12 cellular contexts compared by ENCODE assay signal in genomic region chr2:40844353-40845277, GRCh38.
DNase-seq lines count a peak whose midpoint lies in the region; ATAC-seq and TF ChIP-seq lines count a peak whose summit lies in the region.
"Had no signal": no experiment of that assay in that cellular context is flagged by ENCODE, and none has a peak within 500 bp of the region (broad histone marks: within the 10 kb centered on the region; RNA-seq: fewer than 3 reads in every experiment).

No MANE protein-coding gene starts in this region.

- H3K27me3 Mint-ChIP-seq in Caco-2 (ENCODE audit: insufficient read depth, unreplicated experiment): peaks cover 5% of the 10 kb centered on the region
- no peaks in the 10 kb centered on the region for H3K27me3 Mint-ChIP-seq in activated T-cell treated with anti-CD3 and anti-CD28 coated beads, Interleukin-2, amount 50 U/mL, for 4 hours (ENCODE audit: low read depth)

- no peaks in the 10 kb centered on the region for H3K4me1 Mint-ChIP-seq in Caco-2 (ENCODE audit: low read depth, unreplicated experiment)
- no peaks in the 10 kb centered on the region for H3K4me1 Mint-ChIP-seq in activated T-cell treated with anti-CD3 and anti-CD28 coated beads, Interleukin-2, amount 50 U/mL, for 4 hours (ENCODE audit: low read depth)

- H3K27me3 ChIP-seq in Caco-2 (replicated peaks; ENCODE audit: control insufficient read depth, insufficient read depth, low read length) (no peaks in the 10 kb centered on the region), HAP-1 (ENCODE audit: low read depth) (no peaks in the 10 kb centered on the region), PC-9 (ENCODE audit: insufficient read depth, low read depth) (no peaks in the 10 kb centered on the region), hepatocyte (no peaks in the 10 kb centered on the region), thyroid gland (no peaks in the 10 kb centered on the region)
- H3K27me3 ChIP-seq: esophagus squamous epithelium had no signal

- DNase-seq in Caco-2 (peak; percentile 41 to 52), HAP-1 (ENCODE audit: low spot score in 2 of 2) (peak; percentile 26 to 47), PC-9 (peak; percentile 28 to 61), hepatocyte (ENCODE audit: low spot score) (peak; percentile 45), foreskin fibroblast (no peak), thyroid gland (no peak)
- no peak for DNase-seq in activated T-cell treated with anti-CD3 and anti-CD28 coated beads, Interleukin-2, amount 50 U/mL, for 4 hours
- DNase-seq: esophagus squamous epithelium, GF-D8, IMR-90 had no signal

- intact Hi-C loops in Caco-2 (cut with micrococcal nuclease; ENCODE audit: unreplicated experiment) (loop anchor here (1.0 kb wide), 3 partner anchors 439 to 854 kb away; no protein-coding TSS in a partner anchor), PC-9 (cut with micrococcal nuclease; ENCODE audit: unreplicated experiment) (no loop called here), thyroid gland (cut with DNase I) (no loop called here)

- CTCF ChIA-PET in Caco-2 (lab: Charles Lee) (interaction anchor here (1.0 kb wide), 2 partner anchors 555 to 854 kb away, joined by 3 to 5 read pairs; no protein-coding TSS in a partner anchor), PC-9 (lab: Charles Lee) (no interaction called here)

- H3K4me3 Mint-ChIP-seq in Caco-2 (ENCODE audit: unreplicated experiment): peak overlapping the region; percentile 25
- H3K4me3 Mint-ChIP-seq in activated T-cell treated with anti-CD3 and anti-CD28 coated beads, Interleukin-2, amount 50 U/mL, for 4 hours: no peak overlapping the region
- H3K4me3 Mint-ChIP-seq: T-helper 1 cell treated with Interleukin-12 subunit alpha and Interleukin-12 subunit beta and Interleukin-4 antibody, amounts not matched to agents 30 μg/mL and 1 μg/mL, for 36 hours had no signal

- in situ Hi-C loops in HAP-1 (cut with MboI; ENCODE audit: low sequenced_read_pairs): no loop called here

- H3K27ac ChIP-seq in PC-9: no peak overlapping the region
- H3K27ac ChIP-seq in hepatocyte: no peak overlapping the region
- no peak overlapping the region for H3K27ac ChIP-seq in thyroid gland
- H3K27ac ChIP-seq: esophagus squamous epithelium had no signal

- POLR2A ChIA-PET in Caco-2 (lab: Charles Lee): no interaction called here
- POLR2A ChIA-PET in PC-9 (lab: Charles Lee; ENCODE audit: unreplicated experiment): interaction anchor here (0.6 kb wide), 1 partner anchor 9 kb away, joined by 10 read pairs; no protein-coding TSS in a partner anchor

- no peak overlapping the region for H3K27ac Mint-ChIP-seq in Caco-2 (ENCODE audit: unreplicated experiment)
- H3K27ac Mint-ChIP-seq: T-helper 1 cell treated with Interleukin-12 subunit alpha and Interleukin-12 subunit beta and Interleukin-4 antibody, amounts not matched to agents 30 μg/mL and 1 μg/mL, for 36 hours had no signal

- H3K4me1 ChIP-seq in Caco-2 (no peaks in the 10 kb centered on the region), HAP-1 (no peaks in the 10 kb centered on the region), PC-9 (replicated peaks; ENCODE audit: insufficient read depth) (no peaks in the 10 kb centered on the region), hepatocyte (ENCODE audit: insufficient read depth) (no peaks in the 10 kb centered on the region), thyroid gland (no peaks in the 10 kb centered on the region)
- H3K4me1 ChIP-seq: esophagus squamous epithelium had no signal

- H4K20me1 ChIP-seq in PC-9 (ENCODE audit: insufficient read depth) (no peaks in the 10 kb centered on the region; the same call in 1 of the 2 replicates), hepatocyte (ENCODE audit: insufficient read depth, poor library complexity, severe bottlenecking) (no peaks in the 10 kb centered on the region)

- H3K4me3 ChIP-seq in Caco-2 (ENCODE audit: low read depth, low read length) (no peak overlapping the region), HAP-1 (no peak overlapping the region), PC-9 (no peak overlapping the region), hepatocyte (no peak overlapping the region), foreskin fibroblast (ENCODE audit: low read depth in 1 of 2, low read length in 2 of 2) (no peak overlapping the region), thyroid gland (replicated peaks in 1 of 3) (no peak overlapping the region)
- H3K4me3 ChIP-seq: esophagus squamous epithelium had no signal

- H3K36me3 Mint-ChIP-seq in Caco-2 (ENCODE audit: insufficient read depth, unreplicated experiment): no peaks in the 10 kb centered on the region
- no peaks in the 10 kb centered on the region for H3K36me3 Mint-ChIP-seq in activated T-cell treated with anti-CD3 and anti-CD28 coated beads, Interleukin-2, amount 50 U/mL, for 4 hours (ENCODE audit: insufficient read depth)

- H2AFZ ChIP-seq in PC-9 (peak overlapping the region; percentile 45), hepatocyte (no peak overlapping the region)

- no peak for ATAC-seq in activated T-cell treated with anti-CD3 and anti-CD28 coated beads, Interleukin-2, amount 50 U/mL, for 4 hours
- ATAC-seq in GM18861 (IDR thresholded peaks at IDR 0.05; ENCODE audit: unreplicated experiment): no peak

- no peak for TF ChIP-seq POLR2A in thyroid gland (IDR thresholded peaks at IDR 0.05)

- no peaks in the 10 kb centered on the region for H3K9me3 Mint-ChIP-seq in Caco-2 (ENCODE audit: unreplicated experiment)
- no peaks in the 10 kb centered on the region for H3K9me3 Mint-ChIP-seq in activated T-cell treated with anti-CD3 and anti-CD28 coated beads, Interleukin-2, amount 50 U/mL, for 4 hours
- H3K9me3 Mint-ChIP-seq: T-helper 1 cell treated with Interleukin-12 subunit alpha and Interleukin-12 subunit beta and Interleukin-4 antibody, amounts not matched to agents 30 μg/mL and 1 μg/mL, for 36 hours had no signal

- BruUV-seq in Caco-2 (replicated peaks; lab: Mats Ljungman, UMichigan) (no TSS peak), PC-9 (replicated peaks; lab: Mats Ljungman, UMichigan) (no TSS peak)

- H3K4me2 ChIP-seq in PC-9 (peak overlapping the region; percentile 25; the same call in 1 of the 2 replicates), hepatocyte (no peak overlapping the region)

- WGBS in hepatocyte (ENCODE audit: low lambda C conversion rate, missing lambda C conversion rate): 77% methylated on average over 8 of the region's 8 CpGs
- 84% methylated on average over 8 of the region's 8 CpGs for WGBS in thyroid gland, 2 donors

- no peaks in the 10 kb centered on the region for H3F3A ChIP-seq in PC-9 (ENCODE audit: insufficient read depth, low read depth)

- H3K9me3 ChIP-seq in Caco-2 (no peaks in the 10 kb centered on the region), HAP-1 (no peaks in the 10 kb centered on the region), PC-9 (ENCODE audit: insufficient read depth, low read depth) (no peaks in the 10 kb centered on the region), hepatocyte (ENCODE audit: low read depth) (no peaks in the 10 kb centered on the region), thyroid gland (no peaks in the 10 kb centered on the region)
- H3K9me3 ChIP-seq: esophagus squamous epithelium had no signal

- no peaks in the 10 kb centered on the region for H3K79me2 ChIP-seq in PC-9 (ENCODE audit: low read depth)
- H3K79me2 ChIP-seq in hepatocyte: no peaks in the 10 kb centered on the region

- no peaks in the 10 kb centered on the region for H3K36me3 ChIP-seq in Caco-2 (ENCODE audit: control insufficient read depth, insufficient read depth, low read length)
- no peaks in the 10 kb centered on the region for H3K36me3 ChIP-seq in HAP-1 (replicated peaks)
- H3K36me3 ChIP-seq in PC-9 (ENCODE audit: low read depth): no peaks in the 10 kb centered on the region
- H3K36me3 ChIP-seq in hepatocyte (replicated peaks; ENCODE audit: insufficient read depth, low read depth): no peaks in the 10 kb centered on the region
- H3K36me3 ChIP-seq in thyroid gland: no peaks in the 10 kb centered on the region
- H3K36me3 ChIP-seq: esophagus squamous epithelium had no signal

- H3K9me2 ChIP-seq in PC-9 (ENCODE audit: insufficient read depth) (no peaks in the 10 kb centered on the region), hepatocyte (replicated peaks; ENCODE audit: insufficient read depth) (no peaks in the 10 kb centered on the region)

- TF ChIP-seq CTCF in Caco-2 (IDR thresholded peaks at IDR 0.05; ENCODE audit: insufficient read depth in 1 of 2, low read depth in 1 of 2, low read length in 1 of 2, severe bottlenecking in 1 of 2, unreplicated experiment in 1 of 2): peak; percentile 23 to 24
- TF ChIP-seq CTCF in PC-9 (conservative IDR thresholded peaks at IDR 0.05): peak; percentile 40; the same call in 1 of the 2 replicates
- TF ChIP-seq CTCF in hepatocyte (IDR thresholded peaks at IDR 0.05; ENCODE audit: poor library complexity): no peak
- TF ChIP-seq CTCF in foreskin fibroblast (IDR thresholded peaks at IDR 0.05; ENCODE audit: low read depth, low read length): no peak
- TF ChIP-seq CTCF in thyroid gland (IDR thresholded peaks at IDR 0.05): no peak

Comparison
In these comparisons a context has a peak if more than half of its experiments do, and no peak if none do; other contexts are left out.
1. DNase-seq: peak in Caco-2 (2 of 2), HAP-1 (2 of 2), PC-9 (2 of 2) and hepatocyte (single experiment); none in activated T-cell treated with anti-CD3 and anti-CD28 coated beads, Interleukin-2, amount 50 U/mL, for 4 hours (single experiment), foreskin fibroblast (0 of 2) and thyroid gland (0 of 2).
2. CTCF ChIP-seq: peak in Caco-2 (2 of 2) and PC-9 (single experiment); none in hepatocyte (single experiment), foreskin fibroblast (single experiment) and thyroid gland (0 of 6).